ENCODE assay signal across 8 cellular contexts in the genomic region with DNA sequence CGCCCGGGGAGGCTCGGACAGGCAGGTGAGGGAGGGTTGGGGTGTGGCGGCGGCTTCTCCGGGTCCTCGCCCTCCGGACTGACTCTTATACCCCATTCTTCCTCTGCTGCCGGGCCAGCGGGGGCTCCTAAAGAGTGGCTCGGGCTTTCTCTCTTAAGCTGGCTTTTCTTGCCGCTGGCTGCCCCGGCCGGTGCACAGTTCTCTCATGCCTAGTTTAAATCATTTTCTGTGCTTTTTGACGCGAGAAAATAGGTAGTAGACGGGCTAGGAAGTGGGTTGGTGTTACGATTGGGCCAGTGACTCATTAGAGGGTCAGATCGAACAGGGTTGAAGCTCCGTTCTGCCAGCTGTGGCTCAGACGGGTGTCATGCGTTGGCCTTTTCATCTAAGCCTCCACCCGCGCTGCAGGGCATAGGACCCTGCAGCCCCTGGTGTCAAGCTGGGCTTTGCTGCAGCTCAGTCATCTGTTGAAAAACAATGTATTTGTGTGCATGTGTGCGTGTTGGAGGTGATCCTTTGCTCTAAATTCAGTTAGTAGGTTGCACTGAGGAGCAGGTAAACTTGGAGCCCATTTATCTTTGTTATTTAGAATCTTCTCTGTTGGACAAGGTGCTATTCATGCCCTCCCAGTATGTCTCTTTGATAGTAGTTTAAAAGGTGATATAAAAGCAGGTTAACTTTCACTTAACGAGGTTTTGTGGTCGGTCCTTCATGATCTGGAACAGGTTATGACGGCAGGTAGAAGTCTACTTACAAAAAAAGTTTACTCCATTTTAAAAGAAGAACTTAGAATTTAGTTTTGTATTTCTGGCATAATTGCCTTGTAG. TPM values are rescaled to one million over a fixed set of nuclear protein-coding genes. Genes with fewer than 3 reads are reported as not detected.
A peak's percentile ranks its signal among the peaks of the same experiment; 100 is the strongest.
DNase-seq lines count a peak whose midpoint lies in the region; ATAC-seq, FAIRE-seq and TF ChIP-seq lines count a peak whose summit lies in the region.

No MANE protein-coding gene starts in this region.

- H3K9me3 ChIP-seq in HUES48 (ENCODE audit: control insufficient read depth, insufficient read depth, low read length) (no peaks in the 10 kb centered on the region), astrocyte (ENCODE audit: insufficient read depth, low read depth, low read length) (no peaks in the 10 kb centered on the region), iPS DF 6.9 (ENCODE audit: control insufficient read depth, insufficient read depth, low read length) (no peaks in the 10 kb centered on the region)

- no CpG with 5 or more reads among the region's 28 CpGs for WGBS in iPS DF 6.9 (ENCODE audit: insufficient coverage, insufficient read length)

- H4K20me1 ChIP-seq in astrocyte (ENCODE audit: insufficient read depth, low read length) = peaks cover 33% of the 10 kb centered on the region

- DNase-seq in DMS79 (lab: John Stamatoyannopoulos, UW) (peak; percentile 15), astrocyte (ENCODE audit: low read depth) (peak; percentile 58), iPS DF 6.9 (ENCODE audit: low read depth, low spot score) (no peak), skeletal muscle cell (ENCODE audit: low read depth) (no peak), D721Med (ENCODE audit: insufficient read length, low spot score) (no peak)

- H3K27me3 ChIP-seq in HUES48 (ENCODE audit: control insufficient read depth, insufficient read depth, low read length) = no peaks in the 10 kb centered on the region
- H3K27me3 ChIP-seq in astrocyte (ENCODE audit: insufficient read depth, low read length) = no peaks in the 10 kb centered on the region
- H3K27me3 ChIP-seq in iPS DF 6.9 (ENCODE audit: control insufficient read depth, insufficient read depth, low read length) = no peaks in the 10 kb centered on the region

- peak overlapping the region; percentile 28; the same call in 1 of the 2 replicates for H3K9ac ChIP-seq in HUES48 (ENCODE audit: low read depth, low read length)
- peak overlapping the region; percentile 99 for H3K9ac ChIP-seq in astrocyte (ENCODE audit: low read length)

- H3K79me2 ChIP-seq in astrocyte (ENCODE audit: insufficient read depth, low read length) = peaks cover 54% of the 10 kb centered on the region

- peak; percentile 55 for FAIRE-seq in astrocyte (lab: Jason Lieb, UNC)
- no peak for FAIRE-seq in D721Med (lab: Jason Lieb, UNC)

- H3K36me3 ChIP-seq in HUES48 (ENCODE audit: control insufficient read depth, insufficient read depth, low read length) (no peaks in the 10 kb centered on the region), astrocyte (ENCODE audit: insufficient read depth, low read length) (no peaks in the 10 kb centered on the region), iPS DF 6.9 (ENCODE audit: control insufficient read depth, insufficient read depth, low read length) (no peaks in the 10 kb centered on the region; the same call in 1 of the 2 replicates)

- peaks cover 5% of the 10 kb centered on the region for H3K36me3 Mint-ChIP-seq in T-helper 1 cell treated with Interleukin-12 subunit alpha and Interleukin-12 subunit beta and Interleukin-4 antibody, amounts not matched to agents 30 μg/mL and 1 μg/mL, for 36 hours (ENCODE audit: low read depth)
- no peaks in the 10 kb centered on the region for H3K36me3 Mint-ChIP-seq in astrocyte (ENCODE audit: low read depth, unreplicated experiment)

- peaks cover 22% of the 10 kb centered on the region for H3K4me1 Mint-ChIP-seq in T-helper 1 cell treated with Interleukin-12 subunit alpha and Interleukin-12 subunit beta and Interleukin-4 antibody, amounts not matched to agents 30 μg/mL and 1 μg/mL, for 36 hours (ENCODE audit: low read depth)
- H3K4me1 Mint-ChIP-seq in astrocyte (ENCODE audit: low read depth, unreplicated experiment) = no peaks in the 10 kb centered on the region

- H3K4me2 ChIP-seq in astrocyte (ENCODE audit: low read length) = peak overlapping the region; percentile 90

- no peaks in the 10 kb centered on the region for H3K9me3 Mint-ChIP-seq in T-helper 1 cell treated with Interleukin-12 subunit alpha and Interleukin-12 subunit beta and Interleukin-4 antibody, amounts not matched to agents 30 μg/mL and 1 μg/mL, for 36 hours
- no peaks in the 10 kb centered on the region for H3K9me3 Mint-ChIP-seq in astrocyte (ENCODE audit: unreplicated experiment)

- H3K4me3 Mint-ChIP-seq in T-helper 1 cell treated with Interleukin-12 subunit alpha and Interleukin-12 subunit beta and Interleukin-4 antibody, amounts not matched to agents 30 μg/mL and 1 μg/mL, for 36 hours = peak overlapping the region; percentile 97
- H3K4me3 Mint-ChIP-seq in astrocyte (ENCODE audit: unreplicated experiment) = no peak overlapping the region

- peak; percentile 39 for ATAC-seq in GM21447 (IDR thresholded peaks at IDR 0.05; ENCODE audit: unreplicated experiment)

- H3K4me1 ChIP-seq in HUES48 (ENCODE audit: control insufficient read depth, insufficient read depth, low read length) = peaks cover 33% of the 10 kb centered on the region
- H3K4me1 ChIP-seq in astrocyte (ENCODE audit: insufficient read depth, low read length) = peaks cover 13% of the 10 kb centered on the region
- H3K4me1 ChIP-seq in iPS DF 6.9 (ENCODE audit: control insufficient read depth, insufficient read depth, low read length) = no peaks in the 10 kb centered on the region

- peak overlapping the region; percentile 96 for H3K27ac Mint-ChIP-seq in T-helper 1 cell treated with Interleukin-12 subunit alpha and Interleukin-12 subunit beta and Interleukin-4 antibody, amounts not matched to agents 30 μg/mL and 1 μg/mL, for 36 hours
- peak overlapping the region; percentile 91 for H3K27ac Mint-ChIP-seq in astrocyte (ENCODE audit: unreplicated experiment)

- TF ChIP-seq CTCF in astrocyte (IDR thresholded peaks at IDR 0.05; ENCODE audit: insufficient read depth, low read depth, low read length) (no peak), D721Med (IDR thresholded peaks at IDR 0.05; ENCODE audit: insufficient read depth, missing control alignments) (no peak)

- H3K27me3 Mint-ChIP-seq in T-helper 1 cell treated with Interleukin-12 subunit alpha and Interleukin-12 subunit beta and Interleukin-4 antibody, amounts not matched to agents 30 μg/mL and 1 μg/mL, for 36 hours (ENCODE audit: low read depth) = no peaks in the 10 kb centered on the region
- H3K27me3 Mint-ChIP-seq in astrocyte (ENCODE audit: low read depth, unreplicated experiment) = no peaks in the 10 kb centered on the region

- H3K4me3 ChIP-seq in HUES48 (ENCODE audit: low read depth, low read length) (peak overlapping the region; percentile 82), astrocyte (ENCODE audit: insufficient read depth, low read depth, low read length) (peak overlapping the region; percentile 80), iPS DF 6.9 (ENCODE audit: low read length) (peak overlapping the region; percentile 37; the same call in 1 of the 2 replicates), skeletal muscle cell (ENCODE audit: low read depth, low read length) (peak overlapping the region; percentile 74)

- peak overlapping the region; percentile 99 for H3K27ac ChIP-seq in HUES48 (ENCODE audit: low read depth, low read length)
- peak overlapping the region; percentile 70 for H3K27ac ChIP-seq in astrocyte (ENCODE audit: low read depth, low read length)
- H3K27ac ChIP-seq in iPS DF 6.9 (ENCODE audit: low read length) = no peak overlapping the region

- peak overlapping the region; percentile 35 for H2AFZ ChIP-seq in astrocyte (ENCODE audit: low read depth, low read length)

RNA-seq across cellular contexts. Expression of a gene that starts 0.8 kb away (rescaled TPM):
- total RNA-seq in astrocyte = 29.8 and 33.3 TPM in 2 replicates

Comparison
In these comparisons a context has a peak if more than half of its experiments do, and no peak if none do; other contexts are left out.
1. DNase-seq: peak in DMS79 (single experiment) and astrocyte (single experiment); none in iPS DF 6.9 (single experiment), skeletal muscle cell (single experiment) and D721Med (single experiment).
2. Peak in every context shown above with its lines, with median percentiles within 50 percentile points of each other: H3K4me3 ChIP-seq.